In the genomic region with DNA sequence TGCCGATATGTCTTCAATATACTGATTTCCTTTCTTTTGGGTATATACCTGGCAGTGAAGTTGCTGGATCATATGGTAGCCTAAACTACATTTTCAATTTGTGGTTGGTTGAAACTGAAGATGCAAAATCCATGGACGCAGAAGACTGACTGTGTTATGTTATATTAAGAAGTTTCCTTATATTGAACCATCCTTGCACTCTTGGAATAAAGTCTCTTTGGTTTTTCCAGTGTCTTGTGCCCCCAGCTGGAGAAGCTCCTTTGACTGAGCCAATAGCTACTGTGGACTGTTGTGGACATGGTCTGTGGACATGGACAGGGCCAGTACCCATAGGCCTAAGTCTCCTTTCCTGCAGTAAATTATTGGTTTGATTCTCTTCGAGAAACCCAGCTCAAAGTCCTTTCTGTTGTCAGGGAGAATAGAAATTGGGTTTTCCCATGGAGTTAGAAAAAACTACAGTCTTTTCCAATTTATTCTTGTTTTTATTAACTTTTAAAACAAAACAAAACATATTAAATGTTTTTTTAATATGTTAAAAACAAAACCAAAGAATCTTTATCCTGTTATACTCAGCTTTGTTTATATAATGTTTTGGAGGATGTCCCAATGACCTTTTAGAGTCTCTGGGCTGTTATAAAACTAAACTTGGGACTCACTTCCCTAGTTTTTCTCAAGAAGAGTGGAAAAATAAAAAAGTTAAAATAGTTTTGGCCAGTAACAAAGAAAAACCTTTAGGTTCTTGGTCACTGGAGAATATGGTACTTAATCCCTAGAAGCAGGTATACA, we compare ENCODE assay signal across 26 cellular contexts. TPM values are rescaled to one million over a fixed set of nuclear protein-coding genes. Genes with fewer than 3 reads are reported as not detected.
"Had no signal": no experiment of that assay in that cellular context is flagged by ENCODE, and none has a peak within 500 bp of the region (broad histone marks: within the 10 kb centered on the region; RNA-seq: fewer than 3 reads in every experiment).

No MANE protein-coding gene starts in this region.

- ATAC-seq: effector memory CD8-positive, alpha-beta T cell; esophagus mucosa; heart left ventricle; left lung; natural killer cell; sciatic nerve; stimulated activated effector memory CD8-positive, alpha-beta T cell treated with anti-CD3 and anti-CD28 coated beads, Interleukin-12 subunit alpha, Interleukin-12 subunit beta, amount 100 ng/mL, for 72 hours had no signal

- H3K79me2 ChIP-seq: hepatocyte, parathyroid adenoma had no signal

- DNase-seq: cortex of kidney; effector memory CD8-positive, alpha-beta T cell; heart left ventricle; kidney; left lung; natural killer cell; stimulated activated CD4-positive, alpha-beta T cell treated with anti-CD3 and anti-CD28 coated beads, Interleukin-12 subunit alpha, Interleukin-12 subunit beta, amount 100 ng/mL, for 4 hours; stimulated activated CD4-positive, alpha-beta T cell treated with anti-CD3 and anti-CD28 coated beads, Interleukin-1b, Interleukin-23, amount 100 ng/mL, for 48 hours; stimulated activated CD4-positive, alpha-beta T cell treated with anti-CD3 and anti-CD28 coated beads, Interleukin-4, amount 100 ng/mL, for 24 hours; stimulated activated naive CD4-positive, alpha-beta T cell treated with Interleukin-2 at 50 U/mL for 16 hours; substantia nigra; testis; tibial artery had no signal

- H3K27me3 ChIP-seq: cardiac muscle cell, heart left ventricle, hepatocyte, left lung, neutrophil, right atrium auricular region, testis, tibial artery had no signal

- H3K36me3 ChIP-seq: cardiac muscle cell, heart left ventricle, left lung, neutrophil, right atrium auricular region, tibial artery had no signal

- FAIRE-seq: frontal cortex, kidney had no signal

- H3K27ac ChIP-seq: cardiac muscle cell, epithelial cell of prostate, hepatocyte, left lung, neutrophil, parathyroid adenoma, right atrium auricular region, testis had no signal

- H3K4me1 ChIP-seq: left lung, parathyroid adenoma, right atrium auricular region, testis had no signal

- H2AFZ ChIP-seq: hepatocyte, parathyroid adenoma had no signal

- H3K4me3 ChIP-seq: cardiac muscle cell, heart left ventricle, hepatocyte, left lung, lung, right atrium auricular region, smooth muscle cell, testis, tibial artery had no signal

- H3K9me3 ChIP-seq: neutrophil, testis had no signal

- H3K9ac ChIP-seq: parathyroid adenoma had no signal

- H3K4me2 ChIP-seq: hepatocyte, smooth muscle cell had no signal

RNA-seq across cellular contexts. Expression of gene IL34, which starts 15.2 kb away (rescaled TPM):
- total RNA-seq: cardiac muscle cell, progenitor cell of endocrine pancreas, smooth muscle cell had no signal
- polyA plus RNA-seq: cardiac muscle cell had no signal
